In the genomic region with DNA sequence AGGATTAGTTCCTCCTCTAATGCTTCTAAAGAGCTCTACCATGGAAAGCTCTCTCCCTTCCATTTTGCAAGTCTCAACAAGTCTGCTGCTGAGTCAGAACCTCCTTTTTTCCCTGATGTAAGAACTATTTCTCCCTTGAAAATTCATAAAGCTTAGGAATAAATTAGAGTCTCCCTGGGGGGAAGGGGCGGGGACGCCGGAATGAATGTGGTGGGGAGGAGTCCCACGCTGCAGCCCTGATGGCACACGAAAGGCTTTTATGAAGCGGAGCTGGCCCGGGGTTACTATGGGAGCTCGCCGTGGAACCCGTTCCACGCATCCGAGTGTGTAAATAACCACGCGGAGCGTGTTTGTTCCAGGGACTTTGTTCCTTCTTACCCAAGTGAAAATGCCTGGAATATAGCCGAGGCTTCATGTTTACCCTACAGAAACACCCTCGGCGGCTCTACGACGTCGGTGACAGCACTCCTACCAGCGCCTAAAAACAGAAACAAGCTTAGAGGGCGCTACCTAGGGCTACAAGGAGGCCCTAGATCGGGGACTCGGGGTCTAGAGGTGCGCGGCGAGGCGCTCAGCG, we compare ENCODE assay signal across 8 cellular contexts. TPM values are rescaled to one million over a fixed set of nuclear protein-coding genes. Genes with fewer than 3 reads are reported as not detected.
A peak's percentile ranks its signal among the peaks of the same experiment; 100 is the strongest.
DNase-seq lines count a peak whose midpoint lies in the region; ATAC-seq and TF ChIP-seq lines count a peak whose summit lies in the region.

No MANE protein-coding gene starts in this region.

- no peaks in the 10 kb centered on the region for H3K27me3 ChIP-seq in duodenal mucosa (ENCODE audit: control insufficient read depth in 1 of 2, insufficient read depth in 2 of 2, low read length in 2 of 2)
- H3K27me3 ChIP-seq in right lobe of liver: no peaks in the 10 kb centered on the region

- H3K9me3 ChIP-seq in duodenal mucosa (ENCODE audit: control insufficient read depth in 1 of 2, low read length in 2 of 2) (no peaks in the 10 kb centered on the region), right lobe of liver (peaks cover 0 to 4% (median 0%) of the 10 kb centered on the region in 4 donors)

- intact Hi-C loops in activated CD4-positive, alpha-beta T cell treated with anti-CD3 and anti-CD28 coated beads, Interleukin-2, amount 10 ng/mL, durations not matched to agents 24 days and 14 days (cut with micrococcal nuclease): loop anchor here (5.0 to 10.0 kb wide), 4 partner anchors 181 to 1223 kb away; partner anchors contain the start of genes CD38 and TAPT1
- intact Hi-C loops in right lobe of liver (cut with DNase I): no loop called here

- peaks cover 19% of the 10 kb centered on the region for H3K4me1 Mint-ChIP-seq in activated CD4-positive, alpha-beta T cell treated with anti-CD3 and anti-CD28 coated beads, Interleukin-2, amount 10 ng/mL, durations not matched to agents 24 days and 14 days

- under 1% methylated on average over 24 of the region's 30 CpGs for WGBS in right lobe of liver (ENCODE audit: insufficient coverage, low coverage, low lambda C conversion rate, missing lambda C conversion rate)

- TF ChIP-seq CTCF in right lobe of liver (IDR thresholded peaks at IDR 0.05): no peak

- DNase-seq in NK-92 treated with Interleukin-12 subunit alpha and Interleukin-12 subunit beta, amount 100 ng/mL, for 24 hours (lab: John Stamatoyannopoulos, UW): peak; percentile 58
- DNase-seq in NK-92 (lab: John Stamatoyannopoulos, UW; ENCODE audit: unreplicated experiment) (no peak), NCI-H146 (lab: John Stamatoyannopoulos, UW) (peak; percentile 81), right lobe of liver (peak; percentile 76 to 88 (median 84))
- DNase-seq in activated CD4-positive, alpha-beta T cell treated with anti-CD3 and anti-CD28 coated beads, Interleukin-2, amount 10 ng/mL, durations not matched to agents 24 days and 14 days: peak; percentile 86
- peak; percentile 47 for DNase-seq in stimulated activated CD4-positive, alpha-beta T cell treated with anti-CD3 and anti-CD28 coated beads, Interleukin-4, amount 100 ng/mL, for 24 hours

- H3K9ac ChIP-seq in duodenal mucosa (ENCODE audit: low read depth in 1 of 2, low read length in 2 of 2): peak overlapping the region; percentile 98 to 99

- ATAC-seq in HG02798 (IDR thresholded peaks at IDR 0.05; ENCODE audit: poor library complexity, unreplicated experiment) (peak; percentile 25), right lobe of liver (peak; percentile 20 to 48 (median 41))

- H3K36me3 ChIP-seq in duodenal mucosa (ENCODE audit: control insufficient read depth in 1 of 2, insufficient read depth in 2 of 2, low read length in 2 of 2) (no peaks in the 10 kb centered on the region), right lobe of liver (no peaks in the 10 kb centered on the region)

- H3K9me3 Mint-ChIP-seq in activated CD4-positive, alpha-beta T cell treated with anti-CD3 and anti-CD28 coated beads, Interleukin-2, amount 10 ng/mL, durations not matched to agents 24 days and 14 days: peaks cover 2% of the 10 kb centered on the region

- H3K4me3 ChIP-seq in duodenal mucosa (ENCODE audit: low read depth in 1 of 2, low read length in 2 of 2) (peak overlapping the region; percentile 94 to 97), right lobe of liver (peak overlapping the region; percentile 80 to 87 (median 86))

- H3K4me3 Mint-ChIP-seq in activated CD4-positive, alpha-beta T cell treated with anti-CD3 and anti-CD28 coated beads, Interleukin-2, amount 10 ng/mL, durations not matched to agents 24 days and 14 days: peak overlapping the region; percentile 85

- H3K36me3 Mint-ChIP-seq in activated CD4-positive, alpha-beta T cell treated with anti-CD3 and anti-CD28 coated beads, Interleukin-2, amount 10 ng/mL, durations not matched to agents 24 days and 14 days (ENCODE audit: low read depth): peaks cover 3% of the 10 kb centered on the region

- H3K27ac Mint-ChIP-seq in activated CD4-positive, alpha-beta T cell treated with anti-CD3 and anti-CD28 coated beads, Interleukin-2, amount 10 ng/mL, durations not matched to agents 24 days and 14 days: peak overlapping the region; percentile 91

- H3K27ac ChIP-seq in duodenal mucosa (ENCODE audit: low read depth, low read length) (peak overlapping the region; percentile 100), right lobe of liver (peak overlapping the region; percentile 100)

- peaks cover 5 to 16% of the 10 kb centered on the region in 2 donors for H3K4me1 ChIP-seq in duodenal mucosa (ENCODE audit: control insufficient read depth in 1 of 2, insufficient read depth in 2 of 2, low read length in 2 of 2)
- peaks cover 0 to 9% (median 3%) of the 10 kb centered on the region in 4 donors for H3K4me1 ChIP-seq in right lobe of liver

- TF ChIP-seq POLR2A in right lobe of liver (IDR thresholded peaks at IDR 0.05): no peak

- H3K27me3 Mint-ChIP-seq in activated CD4-positive, alpha-beta T cell treated with anti-CD3 and anti-CD28 coated beads, Interleukin-2, amount 10 ng/mL, durations not matched to agents 24 days and 14 days: no peaks in the 10 kb centered on the region

RNA-seq across cellular contexts. Expression of gene CPEB2, which starts 0.9 kb away (rescaled TPM):
- total RNA-seq in activated CD4-positive, alpha-beta T cell treated with anti-CD3 and anti-CD28 coated beads, Interleukin-2, amount 10 ng/mL, durations not matched to agents 24 days and 14 days: 12.4 and 15.0 TPM in 2 replicates
- 10 to 100 TPM in 4 of 6 experiments, 1 to 10 TPM in 2; 9.1 to 16.3 (median 12.9) TPM for total RNA-seq in right lobe of liver
